ENCODE assay signal across 1 cellular context in the genomic region with DNA sequence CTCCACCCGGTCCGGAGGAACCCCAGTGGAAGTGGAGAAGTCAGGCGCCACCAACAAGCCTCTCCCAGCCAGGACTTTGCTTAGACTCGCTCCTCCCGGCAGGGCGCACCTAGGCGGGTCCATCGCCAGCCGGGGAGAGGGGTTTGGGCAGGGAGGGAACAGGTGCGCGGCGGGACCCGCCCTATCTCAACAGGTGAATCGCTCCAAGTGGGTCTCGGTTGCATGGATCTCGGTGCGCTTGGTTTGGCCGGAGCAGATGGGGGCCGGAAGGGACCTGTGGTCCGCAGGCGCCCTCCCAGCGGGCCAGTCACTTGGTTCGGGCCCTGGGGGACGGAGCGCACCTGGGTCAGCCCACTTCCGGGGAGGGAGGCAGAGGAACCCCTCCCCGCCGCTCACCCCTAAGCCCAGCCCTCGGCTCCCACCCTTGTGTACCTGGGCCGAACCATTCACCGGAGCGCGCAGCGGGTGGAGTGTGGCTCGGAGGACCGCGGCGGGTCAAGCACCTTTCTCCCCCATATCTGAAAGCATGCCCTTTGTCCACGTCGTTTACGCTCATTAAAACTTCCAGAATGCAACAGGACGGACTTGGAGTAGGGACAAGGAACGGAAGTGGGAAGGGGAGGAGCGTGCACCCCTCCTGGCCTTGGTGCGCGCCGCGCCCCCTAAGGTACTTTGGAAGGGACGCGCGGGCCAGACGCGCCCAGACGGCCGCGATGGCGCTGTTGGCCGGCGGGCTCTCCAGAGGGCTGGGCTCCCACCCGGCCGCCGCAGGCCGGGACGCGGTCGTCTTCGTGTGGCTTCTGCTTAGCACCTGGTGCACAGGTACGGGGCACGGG.
TF ChIP-seq lines count a peak whose summit lies in the region.

A gene with protein sequence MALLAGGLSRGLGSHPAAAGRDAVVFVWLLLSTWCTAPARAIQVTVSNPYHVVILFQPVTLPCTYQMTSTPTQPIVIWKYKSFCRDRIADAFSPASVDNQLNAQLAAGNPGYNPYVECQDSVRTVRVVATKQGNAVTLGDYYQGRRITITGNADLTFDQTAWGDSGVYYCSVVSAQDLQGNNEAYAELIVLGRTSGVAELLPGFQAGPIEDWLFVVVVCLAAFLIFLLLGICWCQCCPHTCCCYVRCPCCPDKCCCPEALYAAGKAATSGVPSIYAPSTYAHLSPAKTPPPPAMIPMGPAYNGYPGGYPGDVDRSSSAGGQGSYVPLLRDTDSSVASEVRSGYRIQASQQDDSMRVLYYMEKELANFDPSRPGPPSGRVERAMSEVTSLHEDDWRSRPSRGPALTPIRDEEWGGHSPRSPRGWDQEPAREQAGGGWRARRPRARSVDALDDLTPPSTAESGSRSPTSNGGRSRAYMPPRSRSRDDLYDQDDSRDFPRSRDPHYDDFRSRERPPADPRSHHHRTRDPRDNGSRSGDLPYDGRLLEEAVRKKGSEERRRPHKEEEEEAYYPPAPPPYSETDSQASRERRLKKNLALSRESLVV (plus strand): TSS at position 693 of the 836 bp plus-strand sequence. CDS start 21 bp downstream, at position 714.

TF ChIP-seq in HepG2, 621 proteins besides CTCF, POLR2A, EP300 and RAD21 (continued from another document and continues in another):
- TF ChIP-seq, protein P1, sequence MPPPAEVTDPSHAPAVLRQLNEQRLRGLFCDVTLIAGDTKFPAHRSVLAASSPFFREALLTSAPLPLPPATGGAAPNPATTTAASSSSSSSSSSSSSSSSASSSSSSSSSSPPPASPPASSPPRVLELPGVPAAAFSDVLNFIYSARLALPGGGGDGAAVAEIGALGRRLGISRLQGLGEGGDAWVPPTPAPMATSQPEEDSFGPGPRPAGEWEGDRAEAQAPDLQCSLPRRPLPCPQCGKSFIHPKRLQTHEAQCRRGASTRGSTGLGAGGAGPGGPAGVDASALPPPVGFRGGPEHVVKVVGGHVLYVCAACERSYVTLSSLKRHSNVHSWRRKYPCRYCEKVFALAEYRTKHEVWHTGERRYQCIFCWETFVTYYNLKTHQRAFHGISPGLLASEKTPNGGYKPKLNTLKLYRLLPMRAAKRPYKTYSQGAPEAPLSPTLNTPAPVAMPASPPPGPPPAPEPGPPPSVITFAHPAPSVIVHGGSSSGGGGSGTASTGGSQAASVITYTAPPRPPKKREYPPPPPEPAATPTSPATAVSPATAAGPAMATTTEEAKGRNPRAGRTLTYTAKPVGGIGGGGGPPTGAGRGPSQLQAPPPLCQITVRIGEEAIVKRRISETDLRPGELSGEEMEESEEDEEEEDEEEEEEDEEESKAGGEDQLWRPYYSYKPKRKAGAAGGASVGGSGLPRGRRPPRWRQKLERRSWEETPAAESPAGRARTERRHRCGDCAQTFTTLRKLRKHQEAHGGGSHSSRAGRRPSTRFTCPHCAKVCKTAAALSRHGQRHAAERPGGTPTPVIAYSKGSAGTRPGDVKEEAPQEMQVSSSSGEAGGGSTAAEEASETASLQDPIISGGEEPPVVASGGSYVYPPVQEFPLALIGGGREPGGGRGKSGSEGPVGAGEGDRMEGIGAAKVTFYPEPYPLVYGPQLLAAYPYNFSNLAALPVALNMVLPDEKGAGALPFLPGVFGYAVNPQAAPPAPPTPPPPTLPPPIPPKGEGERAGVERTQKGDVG (CRISPR knock-in tag; IDR thresholded peaks at IDR 0.05; ENCODE audit: borderline replicate concordance): peak; percentile 60; the same call in 1 of the 2 replicates
- TF ChIP-seq ZNF75D (CRISPR knock-in tag; IDR thresholded peaks at IDR 0.05; ENCODE audit: borderline replicate concordance): 0 out of 2 replicates have a peak, but pooled peaks have one; percentile 47
- TF ChIP-seq ZNF546 (CRISPR knock-in tag; conservative IDR thresholded peaks at IDR 0.05): peak; percentile 87
- no peak for TF ChIP-seq PTBP1 (IDR thresholded peaks at IDR 0.05; ENCODE audit: low read depth, low read length, poor library complexity, severe bottlenecking)
- peak; percentile 4; the same call in 1 of the 2 replicates for TF ChIP-seq MZF1 (CRISPR knock-in tag; IDR thresholded peaks at IDR 0.05; ENCODE audit: borderline replicate concordance)
- TF ChIP-seq HDAC1 (CRISPR knock-in tag; IDR thresholded peaks at IDR 0.05): peak; percentile 78
- peak; percentile 44; the same call in 1 of the 2 replicates for TF ChIP-seq PRMT3 (CRISPR knock-in tag; IDR thresholded peaks at IDR 0.05; ENCODE audit: borderline replicate concordance, low read depth)
- TF ChIP-seq ZNF790 (CRISPR knock-in tag; IDR thresholded peaks at IDR 0.05; ENCODE audit: borderline replicate concordance): peak; percentile 88
- peak; percentile 49; the same call in 1 of the 2 replicates for TF ChIP-seq ARNTL (CRISPR knock-in tag; IDR thresholded peaks at IDR 0.05)
- TF ChIP-seq, protein P2, sequence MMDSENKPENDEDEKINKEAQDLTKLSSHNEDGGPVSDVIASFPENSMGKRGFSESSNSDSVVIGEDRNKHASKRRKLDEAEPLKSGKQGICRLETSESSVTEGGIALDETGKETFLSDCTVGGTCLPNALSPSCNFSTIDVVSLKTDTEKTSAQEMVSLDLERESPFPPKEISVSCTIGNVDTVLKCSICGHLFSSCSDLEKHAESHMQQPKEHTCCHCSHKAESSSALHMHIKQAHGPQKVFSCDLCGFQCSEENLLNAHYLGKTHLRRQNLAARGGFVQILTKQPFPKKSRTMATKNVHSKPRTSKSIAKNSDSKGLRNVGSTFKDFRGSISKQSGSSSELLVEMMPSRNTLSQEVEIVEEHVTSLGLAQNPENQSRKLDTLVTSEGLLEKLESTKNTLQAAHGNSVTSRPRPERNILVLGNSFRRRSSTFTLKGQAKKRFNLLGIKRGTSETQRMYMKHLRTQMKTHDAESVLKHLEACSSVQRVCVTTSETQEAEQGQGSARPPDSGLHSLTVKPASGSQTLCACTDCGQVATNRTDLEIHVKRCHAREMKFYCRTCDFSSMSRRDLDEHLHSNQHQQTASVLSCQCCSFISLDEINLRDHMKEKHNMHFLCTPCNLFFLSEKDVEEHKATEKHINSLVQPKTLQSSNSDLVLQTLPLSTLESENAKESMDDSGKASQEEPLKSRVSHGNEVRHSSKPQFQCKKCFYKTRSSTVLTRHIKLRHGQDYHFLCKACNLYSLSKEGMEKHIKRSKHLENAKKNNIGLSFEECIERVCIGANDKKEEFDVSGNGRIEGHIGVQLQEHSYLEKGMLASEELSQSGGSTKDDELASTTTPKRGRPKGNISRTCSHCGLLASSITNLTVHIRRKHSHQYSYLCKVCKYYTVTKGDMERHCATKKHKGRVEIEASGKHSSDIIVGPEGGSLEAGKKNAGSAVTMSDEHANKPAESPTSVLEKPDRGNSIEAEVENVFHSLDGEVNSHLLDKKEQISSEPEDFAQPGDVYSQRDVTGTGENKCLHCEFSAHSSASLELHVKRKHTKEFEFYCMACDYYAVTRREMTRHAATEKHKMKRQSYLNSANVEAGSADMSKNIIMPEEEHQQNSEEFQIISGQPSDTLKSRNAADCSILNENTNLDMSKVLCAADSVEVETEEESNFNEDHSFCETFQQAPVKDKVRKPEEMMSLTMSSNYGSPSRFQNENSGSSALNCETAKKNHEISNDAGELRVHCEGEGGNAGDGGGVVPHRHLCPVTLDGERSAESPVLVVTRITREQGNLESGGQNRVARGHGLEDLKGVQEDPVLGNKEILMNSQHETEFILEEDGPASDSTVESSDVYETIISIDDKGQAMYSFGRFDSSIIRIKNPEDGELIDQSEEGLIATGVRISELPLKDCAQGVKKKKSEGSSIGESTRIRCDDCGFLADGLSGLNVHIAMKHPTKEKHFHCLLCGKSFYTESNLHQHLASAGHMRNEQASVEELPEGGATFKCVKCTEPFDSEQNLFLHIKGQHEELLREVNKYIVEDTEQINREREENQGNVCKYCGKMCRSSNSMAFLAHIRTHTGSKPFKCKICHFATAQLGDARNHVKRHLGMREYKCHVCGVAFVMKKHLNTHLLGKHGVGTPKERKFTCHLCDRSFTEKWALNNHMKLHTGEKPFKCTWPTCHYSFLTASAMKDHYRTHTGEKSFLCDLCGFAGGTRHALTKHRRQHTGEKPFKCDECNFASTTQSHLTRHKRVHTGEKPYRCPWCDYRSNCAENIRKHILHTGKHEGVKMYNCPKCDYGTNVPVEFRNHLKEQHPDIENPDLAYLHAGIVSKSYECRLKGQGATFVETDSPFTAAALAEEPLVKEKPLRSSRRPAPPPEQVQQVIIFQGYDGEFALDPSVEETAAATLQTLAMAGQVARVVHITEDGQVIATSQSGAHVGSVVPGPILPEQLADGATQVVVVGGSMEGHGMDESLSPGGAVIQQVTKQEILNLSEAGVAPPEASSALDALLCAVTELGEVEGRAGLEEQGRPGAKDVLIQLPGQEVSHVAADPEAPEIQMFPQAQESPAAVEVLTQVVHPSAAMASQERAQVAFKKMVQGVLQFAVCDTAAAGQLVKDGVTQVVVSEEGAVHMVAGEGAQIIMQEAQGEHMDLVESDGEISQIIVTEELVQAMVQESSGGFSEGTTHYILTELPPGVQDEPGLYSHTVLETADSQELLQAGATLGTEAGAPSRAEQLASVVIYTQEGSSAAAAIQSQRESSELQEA (CRISPR knock-in tag; IDR thresholded peaks at IDR 0.05; ENCODE audit: not compliant biosample characterization): peak; percentile 2
- peak; percentile 80 for TF ChIP-seq ZNF350 (CRISPR knock-in tag; IDR thresholded peaks at IDR 0.05; ENCODE audit: borderline replicate concordance, low read depth)
- TF ChIP-seq, protein P3, sequence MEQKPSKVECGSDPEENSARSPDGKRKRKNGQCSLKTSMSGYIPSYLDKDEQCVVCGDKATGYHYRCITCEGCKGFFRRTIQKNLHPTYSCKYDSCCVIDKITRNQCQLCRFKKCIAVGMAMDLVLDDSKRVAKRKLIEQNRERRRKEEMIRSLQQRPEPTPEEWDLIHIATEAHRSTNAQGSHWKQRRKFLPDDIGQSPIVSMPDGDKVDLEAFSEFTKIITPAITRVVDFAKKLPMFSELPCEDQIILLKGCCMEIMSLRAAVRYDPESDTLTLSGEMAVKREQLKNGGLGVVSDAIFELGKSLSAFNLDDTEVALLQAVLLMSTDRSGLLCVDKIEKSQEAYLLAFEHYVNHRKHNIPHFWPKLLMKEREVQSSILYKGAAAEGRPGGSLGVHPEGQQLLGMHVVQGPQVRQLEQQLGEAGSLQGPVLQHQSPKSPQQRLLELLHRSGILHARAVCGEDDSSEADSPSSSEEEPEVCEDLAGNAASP (CRISPR knock-in tag; IDR thresholded peaks at IDR 0.05; ENCODE audit: borderline replicate concordance): peak; percentile 41; the same call in 1 of the 2 replicates
- TF ChIP-seq SCMH1 (CRISPR knock-in tag; IDR thresholded peaks at IDR 0.05; ENCODE audit: borderline replicate concordance): no peak
- TF ChIP-seq ZSCAN29 (CRISPR knock-in tag; conservative IDR thresholded peaks at IDR 0.05): 0 out of 2 replicates have a peak, but pooled peaks have one; percentile 24
- no peak for TF ChIP-seq ZNF335 (CRISPR knock-in tag; IDR thresholded peaks at IDR 0.05)
- TF ChIP-seq ZNF44 (CRISPR knock-in tag; IDR thresholded peaks at IDR 0.05): 0 out of 2 replicates have a peak, but pooled peaks have one; percentile 55
- TF ChIP-seq ZNF713 (CRISPR knock-in tag; IDR thresholded peaks at IDR 0.05): 0 out of 2 replicates have a peak, but pooled peaks have one; percentile 92
- TF ChIP-seq SRSF4 (IDR thresholded peaks at IDR 0.05; ENCODE audit: low read depth, low read length, poor library complexity, severe bottlenecking): no peak
- no peak for TF ChIP-seq SOX13 (IDR thresholded peaks at IDR 0.05)
- 0 out of 4 replicates have a peak, but pooled peaks of 1 of the 2 experiments have one; percentile 14 for TF ChIP-seq SOX13 (CRISPR knock-in tag; conservative IDR thresholded peaks at IDR 0.05 in 1 of 2, IDR thresholded peaks at IDR 0.05 in 1 of 2)
- peak; percentile 47; the same call in 1 of the 2 replicates for TF ChIP-seq SP140L (CRISPR knock-in tag; IDR thresholded peaks at IDR 0.05; ENCODE audit: borderline replicate concordance)
- TF ChIP-seq, protein P4, sequence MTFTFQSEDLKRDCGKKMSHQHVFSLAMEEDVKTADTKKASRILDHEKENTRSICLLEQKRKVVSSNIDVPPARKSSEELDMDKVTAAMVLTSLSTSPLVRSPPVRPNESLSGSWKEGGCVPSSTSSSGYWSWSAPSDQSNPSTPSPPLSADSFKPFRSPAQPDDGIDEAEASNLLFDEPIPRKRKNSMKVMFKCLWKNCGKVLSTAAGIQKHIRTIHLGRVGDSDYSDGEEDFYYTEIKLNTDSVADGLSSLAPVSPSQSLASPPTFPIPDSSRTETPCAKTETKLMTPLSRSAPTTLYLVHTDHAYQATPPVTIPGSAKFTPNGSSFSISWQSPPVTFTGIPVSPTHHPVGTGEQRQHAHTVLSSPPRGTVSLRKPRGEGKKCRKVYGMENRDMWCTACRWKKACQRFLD (CRISPR knock-in tag; IDR thresholded peaks at IDR 0.05; ENCODE audit: borderline replicate concordance): peak; percentile 30; the same call in 1 of the 2 replicates
- TF ChIP-seq ZNF496 (CRISPR knock-in tag; IDR thresholded peaks at IDR 0.05; ENCODE audit: insufficient replicate concordance): no peak
- TF ChIP-seq, protein P5, sequence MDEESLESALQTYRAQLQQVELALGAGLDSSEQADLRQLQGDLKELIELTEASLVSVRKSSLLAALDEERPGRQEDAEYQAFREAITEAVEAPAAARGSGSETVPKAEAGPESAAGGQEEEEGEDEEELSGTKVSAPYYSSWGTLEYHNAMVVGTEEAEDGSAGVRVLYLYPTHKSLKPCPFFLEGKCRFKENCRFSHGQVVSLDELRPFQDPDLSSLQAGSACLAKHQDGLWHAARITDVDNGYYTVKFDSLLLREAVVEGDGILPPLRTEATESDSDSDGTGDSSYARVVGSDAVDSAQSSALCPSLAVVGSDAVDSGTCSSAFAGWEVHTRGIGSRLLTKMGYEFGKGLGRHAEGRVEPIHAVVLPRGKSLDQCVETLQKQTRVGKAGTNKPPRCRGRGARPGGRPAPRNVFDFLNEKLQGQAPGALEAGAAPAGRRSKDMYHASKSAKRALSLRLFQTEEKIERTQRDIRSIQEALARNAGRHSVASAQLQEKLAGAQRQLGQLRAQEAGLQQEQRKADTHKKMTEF (CRISPR knock-in tag; IDR thresholded peaks at IDR 0.05): peak; percentile 84
- peak; percentile 81; the same call in 1 of the 2 replicates for TF ChIP-seq GFI1 (CRISPR knock-in tag; IDR thresholded peaks at IDR 0.05; ENCODE audit: borderline replicate concordance)
- no peak for TF ChIP-seq TP53 (CRISPR knock-in tag; conservative IDR thresholded peaks at IDR 0.05)
- peak; percentile 95 for TF ChIP-seq ATF7-NPFF (CRISPR knock-in tag; IDR thresholded peaks at IDR 0.05; ENCODE audit: low read depth)
- no peak for TF ChIP-seq RELA (CRISPR knock-in tag; IDR thresholded peaks at IDR 0.05)
- TF ChIP-seq ZNF616 (CRISPR knock-in tag; IDR thresholded peaks at IDR 0.05; ENCODE audit: low read depth): no peak
- TF ChIP-seq, protein P6, sequence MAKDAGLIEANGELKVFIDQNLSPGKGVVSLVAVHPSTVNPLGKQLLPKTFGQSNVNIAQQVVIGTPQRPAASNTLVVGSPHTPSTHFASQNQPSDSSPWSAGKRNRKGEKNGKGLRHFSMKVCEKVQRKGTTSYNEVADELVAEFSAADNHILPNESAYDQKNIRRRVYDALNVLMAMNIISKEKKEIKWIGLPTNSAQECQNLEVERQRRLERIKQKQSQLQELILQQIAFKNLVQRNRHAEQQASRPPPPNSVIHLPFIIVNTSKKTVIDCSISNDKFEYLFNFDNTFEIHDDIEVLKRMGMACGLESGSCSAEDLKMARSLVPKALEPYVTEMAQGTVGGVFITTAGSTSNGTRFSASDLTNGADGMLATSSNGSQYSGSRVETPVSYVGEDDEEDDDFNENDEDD (CRISPR knock-in tag; IDR thresholded peaks at IDR 0.05; ENCODE audit: borderline replicate concordance): peak; percentile 31; the same call in 1 of the 2 replicates
